Comparison of ENCODE assay signal across 8 cellular contexts in genomic region chr20:58690851-58691250, GRCh38. TPM values are rescaled to one million over a fixed set of nuclear protein-coding genes. Genes with fewer than 3 reads are reported as not detected.
DNase-seq lines count a peak whose midpoint lies in the region; TF ChIP-seq lines count a peak whose summit lies in the region.

No MANE protein-coding gene starts in this region.

- no peak overlapping the region for H3K4me3 Mint-ChIP-seq in activated T-cell treated with anti-CD3 and anti-CD28 coated beads, Interleukin-2, amount 50 U/mL, for 24 hours
- H3K4me3 Mint-ChIP-seq in mesothelial cell of epicardium (peak overlapping the region; percentile 4), type B pancreatic cell (peak overlapping the region; percentile 12)

- peaks cover 23% of the 10 kb centered on the region for H3K36me3 Mint-ChIP-seq in activated T-cell treated with anti-CD3 and anti-CD28 coated beads, Interleukin-2, amount 50 U/mL, for 24 hours (ENCODE audit: low read depth)
- H3K36me3 Mint-ChIP-seq in mesothelial cell of epicardium (peaks cover 6% of the 10 kb centered on the region), type B pancreatic cell (peaks cover 12% of the 10 kb centered on the region)

- no peak for TF ChIP-seq CTCF in choroid plexus epithelial cell (conservative IDR thresholded peaks at IDR 0.05; ENCODE audit: low read depth, low read length)
- TF ChIP-seq CTCF in mesothelial cell of epicardium (IDR thresholded peaks at IDR 0.05; ENCODE audit: unreplicated experiment), result no peak
- no peak for TF ChIP-seq CTCF in type B pancreatic cell (conservative IDR thresholded peaks at IDR 0.05)

- H3K27ac Mint-ChIP-seq in activated T-cell treated with anti-CD3 and anti-CD28 coated beads, Interleukin-2, amount 50 U/mL, for 24 hours, result peak overlapping the region; percentile 44
- peak overlapping the region; percentile 47 for H3K27ac Mint-ChIP-seq in mesothelial cell of epicardium
- peak overlapping the region; percentile 76 for H3K27ac Mint-ChIP-seq in type B pancreatic cell

- H3K9me3 Mint-ChIP-seq in activated T-cell treated with anti-CD3 and anti-CD28 coated beads, Interleukin-2, amount 50 U/mL, for 24 hours, result no peaks in the 10 kb centered on the region
- H3K9me3 Mint-ChIP-seq in mesothelial cell of epicardium (no peaks in the 10 kb centered on the region), type B pancreatic cell (no peaks in the 10 kb centered on the region)

- H3K27me3 Mint-ChIP-seq in activated T-cell treated with anti-CD3 and anti-CD28 coated beads, Interleukin-2, amount 50 U/mL, for 24 hours, result no peaks in the 10 kb centered on the region
- H3K27me3 Mint-ChIP-seq in mesothelial cell of epicardium (ENCODE audit: low read depth) (no peaks in the 10 kb centered on the region), type B pancreatic cell (no peaks in the 10 kb centered on the region)

- DNase-seq in activated T-cell treated with anti-CD3 and anti-CD28 coated beads, Interleukin-2, amount 50 U/mL, for 24 hours, result no peak
- no peak for DNase-seq in activated T-cell treated with anti-CD3 and anti-CD28 coated beads, Interleukin-2, amount 50 U/mL, for 1 hour
- DNase-seq in choroid plexus epithelial cell (ENCODE audit: low read depth), result peak; percentile 83
- no peak for DNase-seq in mesothelial cell of epicardium (ENCODE audit: low spot score in 2 of 2, unreplicated experiment in 2 of 2)
- DNase-seq in type B pancreatic cell (ENCODE audit: extremely low spot score, unreplicated experiment), result no peak
- no peak for DNase-seq in NCI-H345 treated with DMSO at 0.1 percent for 48 hours (lab: John Stamatoyannopoulos, UW; ENCODE audit: unreplicated experiment)
- no peak for DNase-seq in globus pallidus (ENCODE audit: low spot score)
- no peak for DNase-seq in HuH-7.5 (ENCODE audit: low spot score)

- H3K4me3 ChIP-seq in choroid plexus epithelial cell (ENCODE audit: low read depth, low read length), result no peak overlapping the region

- H3K4me1 Mint-ChIP-seq in activated T-cell treated with anti-CD3 and anti-CD28 coated beads, Interleukin-2, amount 50 U/mL, for 24 hours (ENCODE audit: low read depth), result peaks cover 20% of the 10 kb centered on the region
- H3K4me1 Mint-ChIP-seq in mesothelial cell of epicardium, result peaks cover 11% of the 10 kb centered on the region
- H3K4me1 Mint-ChIP-seq in type B pancreatic cell (ENCODE audit: unreplicated experiment), result peaks cover 21% of the 10 kb centered on the region

RNA-seq across cellular contexts. Expression of gene NPEPL1, which starts 1.7 kb away (rescaled TPM):
- 65.8 to 71.5 TPM (median 69.6 TPM) in 3 replicates for total RNA-seq in mesothelial cell of epicardium
- 21.1 and 25.0 TPM in 2 replicates for total RNA-seq in type B pancreatic cell (ENCODE audit: low replicate concordance)

RNA-seq across cellular contexts. Expression of gene STX16, which starts 39.8 kb away (rescaled TPM):
- 85.9 to 87.5 TPM (median 86.1 TPM) in 3 replicates for total RNA-seq in mesothelial cell of epicardium
- total RNA-seq in type B pancreatic cell (ENCODE audit: low replicate concordance), result 60.4 and 62.8 TPM in 2 replicates
